Comparison of ENCODE assay signal across 8 cellular contexts in the genomic region with DNA sequence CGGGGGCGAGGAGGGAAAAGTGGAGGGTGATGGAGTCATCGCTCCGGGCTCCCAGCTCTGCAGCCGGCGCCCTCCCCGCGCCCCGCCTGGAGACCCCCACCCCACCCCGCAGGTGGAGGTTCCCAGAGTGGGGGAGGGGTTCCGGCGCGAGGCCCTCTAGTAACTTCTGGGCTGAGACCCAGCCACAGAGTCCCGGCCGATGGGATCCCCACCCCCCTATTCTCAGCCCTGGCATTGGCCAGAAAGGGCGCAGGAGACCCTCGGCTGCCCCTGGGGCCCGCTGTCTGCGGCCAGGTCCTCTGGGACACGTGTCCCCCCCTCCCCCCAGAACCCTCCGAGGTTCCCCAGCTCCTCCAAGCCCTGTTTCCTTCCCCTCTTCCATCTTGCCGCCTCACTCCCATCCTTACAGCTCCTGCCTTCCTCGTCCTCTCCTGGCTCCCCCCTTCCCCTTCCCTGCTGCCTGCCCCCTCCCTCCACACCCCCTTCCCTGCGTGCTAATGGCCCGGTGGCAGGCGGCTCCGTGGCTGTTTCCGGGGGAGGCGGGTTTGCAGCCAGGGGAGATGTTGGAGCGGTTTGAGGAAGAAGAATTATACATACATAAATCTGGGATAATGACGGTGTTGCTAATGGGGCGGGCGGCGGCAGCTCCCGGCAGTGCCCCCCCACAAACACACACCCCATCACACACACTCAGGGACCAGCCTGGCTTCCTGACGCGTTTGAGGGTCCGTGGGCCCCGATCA. TPM values are rescaled to one million over a fixed set of nuclear protein-coding genes. Genes with fewer than 3 reads are reported as not detected.
DNase-seq lines count a peak whose midpoint lies in the region; ATAC-seq and TF ChIP-seq lines count a peak whose summit lies in the region.
"Not testable (repeated sequence)": the region's sequence is repeated elsewhere in the genome, so short reads cannot be mapped to it uniquely, and the experiment has no call there.

No MANE protein-coding gene starts in this region.

- ATAC-seq in activated T-cell treated with anti-CD3 and anti-CD28 coated beads, Interleukin-2, amount 50 U/mL, for 72 hours (replicated peaks in 1 of 2) = peak in 1 of 2 donors; percentile 55

- peak overlapping the region in 1 of 2 donors; percentile 18 for H3K9ac ChIP-seq in duodenal mucosa (ENCODE audit: low read depth in 1 of 2, low read length in 2 of 2)
- peak overlapping the region; percentile 84 for H3K9ac ChIP-seq in iPS-20b (ENCODE audit: low read depth, low read length)

- not testable (repeated sequence) for TF ChIP-seq POLR2A in Peyer's patch (IDR thresholded peaks at IDR 0.05)

- H3K4me1 ChIP-seq in Peyer's patch = peaks cover 0 to 19% (median 3%) of the 10 kb centered on the region in 4 donors
- not testable (repeated sequence) for H3K4me1 ChIP-seq in duodenal mucosa (ENCODE audit: control insufficient read depth in 1 of 2, insufficient read depth in 2 of 2, low read length in 2 of 2); iPS-20b (ENCODE audit: insufficient read depth, low read length)

- not testable (repeated sequence) for H3K27ac Mint-ChIP-seq in Calu3 (ENCODE audit: unreplicated experiment)
- peak overlapping the region; percentile 42 for H3K27ac Mint-ChIP-seq in activated T-cell treated with anti-CD3 and anti-CD28 coated beads, Interleukin-2, amount 50 U/mL, for 72 hours
- peak overlapping the region; percentile 56 for H3K27ac Mint-ChIP-seq in osteocyte (ENCODE audit: unreplicated experiment)

- not testable (repeated sequence) for H3K36me3 Mint-ChIP-seq in Calu3 (ENCODE audit: insufficient read depth, unreplicated experiment); activated T-cell treated with anti-CD3 and anti-CD28 coated beads, Interleukin-2, amount 50 U/mL, for 72 hours (ENCODE audit: insufficient read depth in 2 of 2); osteocyte (ENCODE audit: unreplicated experiment)

- H3K4me3 ChIP-seq in MG63 (peak overlapping the region; percentile 17; the same call in 1 of the 2 replicates), Peyer's patch (peak overlapping the region; percentile 55 to 61 (median 56)), duodenal mucosa (ENCODE audit: low read depth in 1 of 2, low read length in 2 of 2) (peak overlapping the region; percentile 50 to 55), iPS-20b (ENCODE audit: low read length) (peak overlapping the region; percentile 62; the same call in 1 of the 2 replicates)

- H3K4me3 Mint-ChIP-seq in Calu3 (ENCODE audit: low read depth, unreplicated experiment) (peak overlapping the region; percentile 26), osteocyte (ENCODE audit: unreplicated experiment) (peak overlapping the region; percentile 63)
- peak overlapping the region; percentile 68 to 69 for H3K4me3 Mint-ChIP-seq in activated T-cell treated with anti-CD3 and anti-CD28 coated beads, Interleukin-2, amount 50 U/mL, for 72 hours

- DNase-seq in Calu3; MG63; osteocyte (ENCODE audit: extremely low spot score, unreplicated experiment): not testable (repeated sequence)
- DNase-seq in Peyer's patch = peak in 2 of 3 donors; percentile 37 to 51
- DNase-seq in activated T-cell treated with anti-CD3 and anti-CD28 coated beads, Interleukin-2, amount 50 U/mL, for 72 hours = peak; percentile 7 to 28
- peak in 38 of 49 donors; percentile 4 to 70 (median 30) for DNase-seq in substantia nigra (lab: John Stamatoyannopoulos, UW)

- H3K9me3 ChIP-seq in MG63; Peyer's patch; duodenal mucosa (ENCODE audit: control insufficient read depth in 1 of 2, low read length in 2 of 2); iPS-20b (ENCODE audit: insufficient read depth, low read depth, low read length): not testable (repeated sequence)

- H3K27ac ChIP-seq in Peyer's patch (peak overlapping the region; percentile 36 to 70 (median 54)), iPS-20b (ENCODE audit: low read length) (peak overlapping the region; percentile 85), substantia nigra (ENCODE audit: low read depth, low read length, poor library complexity, severe bottlenecking) (peak overlapping the region; percentile 61)
- not testable (repeated sequence) for H3K27ac ChIP-seq in duodenal mucosa (ENCODE audit: low read depth, low read length)

- intact Hi-C loops in Calu3 (cut with micrococcal nuclease; ENCODE audit: unreplicated experiment) = not testable (repeated sequence)

- peaks cover 24% of the 10 kb centered on the region for H3K27me3 Mint-ChIP-seq in Calu3 (ENCODE audit: unreplicated experiment)
- H3K27me3 Mint-ChIP-seq in activated T-cell treated with anti-CD3 and anti-CD28 coated beads, Interleukin-2, amount 50 U/mL, for 72 hours (ENCODE audit: low read depth); osteocyte (ENCODE audit: unreplicated experiment): not testable (repeated sequence)

- not testable (repeated sequence) for H3K36me3 ChIP-seq in MG63; Peyer's patch; duodenal mucosa (ENCODE audit: control insufficient read depth in 1 of 2, insufficient read depth in 2 of 2, low read length in 2 of 2); iPS-20b (ENCODE audit: insufficient read depth, low read depth, low read length)

- H3K9me3 Mint-ChIP-seq in Calu3 (ENCODE audit: low read depth, unreplicated experiment); activated T-cell treated with anti-CD3 and anti-CD28 coated beads, Interleukin-2, amount 50 U/mL, for 72 hours; osteocyte (ENCODE audit: unreplicated experiment): not testable (repeated sequence)

- H3K4me1 Mint-ChIP-seq in Calu3 (ENCODE audit: low read depth, unreplicated experiment); activated T-cell treated with anti-CD3 and anti-CD28 coated beads, Interleukin-2, amount 50 U/mL, for 72 hours (ENCODE audit: low read depth): not testable (repeated sequence)
- peaks cover 15% of the 10 kb centered on the region for H3K4me1 Mint-ChIP-seq in osteocyte (ENCODE audit: unreplicated experiment)

- H3K27me3 ChIP-seq in MG63; Peyer's patch; duodenal mucosa (ENCODE audit: control insufficient read depth in 1 of 2, insufficient read depth in 2 of 2, low read length in 2 of 2); iPS-20b (ENCODE audit: insufficient read depth, low read length): not testable (repeated sequence)

- not testable (repeated sequence) for TF ChIP-seq CTCF in Calu3 (IDR thresholded peaks at IDR 0.05; ENCODE audit: unreplicated experiment); Peyer's patch (IDR thresholded peaks at IDR 0.05); osteocyte (IDR thresholded peaks at IDR 0.05)

- not testable (repeated sequence) for BruUV-seq in Calu3 (replicated peaks; lab: Mats Ljungman, UMichigan)

- CTCF ChIA-PET in Calu3 (lab: Charles Lee) = not testable (repeated sequence)

RNA-seq across cellular contexts. Expression of gene ADGRL1, which starts 43.2 kb away (rescaled TPM):
- 24.8 and 26.5 TPM in 2 replicates for total RNA-seq in Calu3 (2022)
- total RNA-seq in MG63 (2014; rRNA removed; shearing (Covaris generic); ENCODE audit: low replicate concordance) = 2.8 and 9.7 TPM in 2 replicates
- 10 to 100 TPM; 22.8 to 58.6 (median 48.8) TPM for total RNA-seq in Peyer's patch
- 10 to 100 TPM; 15.0 to 21.2 TPM for total RNA-seq in activated T-cell treated with anti-CD3 and anti-CD28 coated beads, Interleukin-2, amount 50 U/mL, for 72 hours
- total RNA-seq in osteocyte = 43.5 and 48.6 TPM in 2 replicates
